In genomic region chr1:110606784-110607662, GRCh38 we compare ENCODE assay signal across 7 cellular contexts. TPM values are rescaled to one million over a fixed set of nuclear protein-coding genes. Genes with fewer than 3 reads are reported as not detected.
A peak's percentile ranks its signal among the peaks of the same experiment; 100 is the strongest.
DNase-seq lines count a peak whose midpoint lies in the region; ATAC-seq and TF ChIP-seq lines count a peak whose summit lies in the region.

No MANE protein-coding gene starts in this region.

- H3K27ac ChIP-seq in HEK293 (ENCODE audit: extremely low read depth, low read depth, low read length) (no peak overlapping the region; the same call in 1 of the 2 replicates), gastroesophageal sphincter (peak overlapping the region; percentile 1 to 83 (median 76)), osteoblast (ENCODE audit: low read depth, low read length) (no peak overlapping the region)

- no peak overlapping the region for H2AFZ ChIP-seq in osteoblast (ENCODE audit: low read length)

- H3K9me3 ChIP-seq in HEK293 (ENCODE audit: control insufficient read depth, insufficient read depth, low read depth, low read length), result no peaks in the 10 kb centered on the region
- no peaks in the 10 kb centered on the region for H3K9me3 ChIP-seq in gastroesophageal sphincter
- H3K9me3 ChIP-seq in osteoblast (ENCODE audit: low read depth, low read length), result no peaks in the 10 kb centered on the region

- H3K36me3 Mint-ChIP-seq in activated CD4-positive, alpha-beta memory T cell treated with anti-CD3 and anti-CD28 coated beads for 36 hours, result no peaks in the 10 kb centered on the region

- 0 out of 2 replicates have a peak, but pooled peaks have one; percentile 31 for TF ChIP-seq CTCF in HEK293 (tag by site-specific recombination; IDR thresholded peaks at IDR 0.05)
- no peak for TF ChIP-seq CTCF in gastroesophageal sphincter (IDR thresholded peaks at IDR 0.05)
- no peak for TF ChIP-seq CTCF in osteoblast (IDR thresholded peaks at IDR 0.05; ENCODE audit: extremely low read depth, low read depth, low read length)

- no peak for TF ChIP-seq EP300 in gastroesophageal sphincter (IDR thresholded peaks at IDR 0.05)

- no peaks in the 10 kb centered on the region for H3K36me3 ChIP-seq in HEK293 (ENCODE audit: control insufficient read depth in 2 of 2, insufficient read depth in 1 of 2, low read length in 2 of 2)
- peaks cover 0 to 10% of the 10 kb centered on the region in 2 donors for H3K36me3 ChIP-seq in gastroesophageal sphincter
- H3K36me3 ChIP-seq in osteoblast (ENCODE audit: insufficient read depth, low read length), result no peaks in the 10 kb centered on the region

- peak overlapping the region; percentile 74 for H3K4me3 Mint-ChIP-seq in activated CD4-positive, alpha-beta memory T cell treated with anti-CD3 and anti-CD28 coated beads for 36 hours

- POLR2A ChIA-PET in HEK293 (lab: Yijun Ruan, JAX), result interaction anchor here (0.9 to 1.5 kb wide), 2 partner anchors 52 to 269 kb away, joined by 3 to 4 read pairs; no protein-coding TSS in a partner anchor
- POLR2A ChIA-PET in activated CD4-positive, alpha-beta memory T cell treated with anti-CD3 and anti-CD28 coated beads for 36 hours (lab: Charles Lee), result no interaction called here

- H3K79me2 ChIP-seq in osteoblast (ENCODE audit: insufficient read depth, low read length), result no peaks in the 10 kb centered on the region

- DNase-seq in activated CD4-positive, alpha-beta memory T cell treated with anti-CD3 and anti-CD28 coated beads for 36 hours, result peak; percentile 24
- peak; percentile 76 for DNase-seq in osteoblast (ENCODE audit: insufficient read length, low spot score, missing footprints)
- no peak for DNase-seq in NCI-H2029 treated with DMSO at 0.1 percent for 48 hours (lab: John Stamatoyannopoulos, UW)

- CTCF ChIA-PET in HEK293 (lab: Yijun Ruan, JAX), result interaction anchor here (0.6 to 2.7 kb wide), 12 partner anchors 10 to 175 kb away, joined by 3 to 23 read pairs (median 5); no protein-coding TSS in a partner anchor
- CTCF ChIA-PET in activated CD4-positive, alpha-beta memory T cell treated with anti-CD3 and anti-CD28 coated beads for 36 hours (lab: Charles Lee), result interaction anchor here (0.9 to 8.1 kb wide), 18 partner anchors 9 to 180 kb away, joined by 3 to 67 read pairs (median 4); no protein-coding TSS in a partner anchor

- TF ChIP-seq POLR2A in gastroesophageal sphincter (IDR thresholded peaks at IDR 0.05), result no peak

- no peaks in the 10 kb centered on the region for H4K20me1 ChIP-seq in osteoblast (ENCODE audit: insufficient read depth, low read length)

- H3K27me3 Mint-ChIP-seq in activated CD4-positive, alpha-beta memory T cell treated with anti-CD3 and anti-CD28 coated beads for 36 hours, result peaks cover 44% of the 10 kb centered on the region

- H3K27me3 ChIP-seq in gastroesophageal sphincter, result peaks cover 76% of the 10 kb centered on the region
- H3K27me3 ChIP-seq in osteoblast (ENCODE audit: insufficient read depth, low read length), result peaks cover 60% of the 10 kb centered on the region

- no peaks in the 10 kb centered on the region for H3K4me1 ChIP-seq in HEK293 (ENCODE audit: control insufficient read depth, insufficient read depth, low read length)
- peaks cover 0 to 38% (median 0%) of the 10 kb centered on the region in 3 donors for H3K4me1 ChIP-seq in gastroesophageal sphincter
- no peaks in the 10 kb centered on the region for H3K4me1 ChIP-seq in osteoblast (ENCODE audit: insufficient read depth, low read length)

- intact Hi-C loops in activated CD4-positive, alpha-beta memory T cell treated with anti-CD3 and anti-CD28 coated beads for 36 hours (cut with micrococcal nuclease), result no loop called here

- H3K4me3 ChIP-seq in HEK293 (ENCODE audit: low read depth, low read length) (peak overlapping the region; percentile 43), gastroesophageal sphincter (peak overlapping the region; percentile 54 to 74), osteoblast (ENCODE audit: insufficient read depth, low read length) (peak overlapping the region; percentile 19)

- peaks cover 17% of the 10 kb centered on the region for H3K4me1 Mint-ChIP-seq in activated CD4-positive, alpha-beta memory T cell treated with anti-CD3 and anti-CD28 coated beads for 36 hours (ENCODE audit: low read depth)

- H3K27ac Mint-ChIP-seq in activated CD4-positive, alpha-beta memory T cell treated with anti-CD3 and anti-CD28 coated beads for 36 hours, result no peak overlapping the region

- no peak overlapping the region for H3K4me2 ChIP-seq in osteoblast (ENCODE audit: insufficient read depth, low read length)

- ATAC-seq in gastroesophageal sphincter (peak; percentile 35), HG02678 (IDR thresholded peaks at IDR 0.05; ENCODE audit: unreplicated experiment) (no peak), HG03025 (IDR thresholded peaks at IDR 0.05; ENCODE audit: low FRiP score, unreplicated experiment) (no peak)

- 0% methylated on average over 8 of the region's 93 CpGs; no CpG with 5 or more reads in 1 of the 2 donors for WGBS in gastroesophageal sphincter (ENCODE audit: low coverage in 1 of 2), 2 donors

- no peaks in the 10 kb centered on the region for H3K9me3 Mint-ChIP-seq in activated CD4-positive, alpha-beta memory T cell treated with anti-CD3 and anti-CD28 coated beads for 36 hours

TF ChIP-seq in HEK293, 187 proteins besides CTCF, POLR2A, EP300 and RAD21 (continues in another document):
- no peak for TF ChIP-seq ZNF621 (tag by site-specific recombination; IDR thresholded peaks at IDR 0.05)
- TF ChIP-seq ZNF777 (tag by site-specific recombination; IDR thresholded peaks at IDR 0.05; ENCODE audit: borderline replicate concordance), result peak; percentile 84; the same call in 1 of the 2 replicates
- TF ChIP-seq GLI4 (tag by site-specific recombination; IDR thresholded peaks at IDR 0.05), result no peak
- TF ChIP-seq PRDM10 (tag by site-specific recombination; IDR thresholded peaks at IDR 0.05), result peak; percentile 52; the same call in 1 of the 2 replicates
- no peak for TF ChIP-seq ZNF214 (tag by site-specific recombination; IDR thresholded peaks at IDR 0.05; ENCODE audit: borderline replicate concordance)
- no peak for TF ChIP-seq ZNF48 (tag by site-specific recombination; IDR thresholded peaks at IDR 0.05)
- TF ChIP-seq ZNF449 (tag by site-specific recombination; IDR thresholded peaks at IDR 0.05), result peak; percentile 72; the same call in 1 of the 2 replicates
- no peak for TF ChIP-seq ZBTB1 (tag by site-specific recombination; IDR thresholded peaks at IDR 0.05)
- no peak for TF ChIP-seq ZBTB7A (tag by site-specific recombination; IDR thresholded peaks at IDR 0.05; ENCODE audit: low read depth)
- TF ChIP-seq ZNF394 (tag by site-specific recombination; IDR thresholded peaks at IDR 0.05; ENCODE audit: borderline replicate concordance), result no peak
- 0 out of 2 replicates have a peak, but pooled peaks have one; percentile 18 for TF ChIP-seq ZNF423 (tag by site-specific recombination; IDR thresholded peaks at IDR 0.05)
- no peak for TF ChIP-seq ZNF350 (tag by site-specific recombination; IDR thresholded peaks at IDR 0.05)
- TF ChIP-seq SP3 (tag by site-specific recombination; IDR thresholded peaks at IDR 0.05), result 0 out of 2 replicates have a peak, but pooled peaks have one; percentile 1
- TF ChIP-seq ZFHX2 (tag by site-specific recombination; conservative IDR thresholded peaks at IDR 0.05), result peak; percentile 22; the same call in 1 of the 2 replicates
- no peak for TF ChIP-seq ZFP41 (tag by site-specific recombination; IDR thresholded peaks at IDR 0.05; ENCODE audit: borderline replicate concordance)
- peak; percentile 80 for TF ChIP-seq ZBTB8A (tag by site-specific recombination; IDR thresholded peaks at IDR 0.05)
- peak; percentile 63 for TF ChIP-seq ZNF600 (tag by site-specific recombination; IDR thresholded peaks at IDR 0.05)

RNA-seq across cellular contexts. Expression of gene KCNA2, which starts 0.9 kb away (rescaled TPM):
- total RNA-seq in activated CD4-positive, alpha-beta memory T cell treated with anti-CD3 and anti-CD28 coated beads for 36 hours, result under 1 TPM; 0.24 to 0.36 TPM
- 10 to 100 TPM in 1 of 4 donors, 1 to 10 TPM in 3; 2.8 to 16.8 (median 4.6) TPM for total RNA-seq in gastroesophageal sphincter
- total RNA-seq in osteoblast, result under 0.01 TPM in 1 of 2 replicates, not detected in the other

Comparison
In these comparisons a context has a peak if more than half of its experiments do, and no peak if none do; other contexts are left out.
1. H3K27ac ChIP-seq: peak in gastroesophageal sphincter (4 of 4); none in HEK293 (single experiment) and osteoblast (single experiment).
2. Peak in every context shown above with its lines, with median percentiles within 50 percentile points of each other: H3K4me3 ChIP-seq.